10 cellular contexts compared by ENCODE assay signal in the genomic region with DNA sequence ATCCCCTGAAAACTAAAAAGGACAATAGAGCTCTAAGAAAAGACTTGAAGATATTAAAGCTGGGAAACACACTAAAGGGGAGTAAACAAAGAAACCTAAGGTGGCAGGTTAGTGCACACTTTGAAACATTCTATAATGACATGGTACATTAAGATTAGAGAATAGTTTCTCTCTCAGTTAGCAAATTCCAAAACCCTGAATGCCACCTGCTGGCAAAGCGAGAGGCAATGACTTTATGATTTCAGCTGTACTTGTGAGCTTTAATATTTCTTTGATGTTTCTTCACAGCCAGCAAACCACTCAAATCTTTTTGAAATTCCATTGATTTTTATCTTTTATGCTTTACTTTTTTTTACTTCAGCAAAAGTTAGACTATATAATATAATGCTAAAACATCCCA.
DNase-seq lines count a peak whose midpoint lies in the region; ATAC-seq and TF ChIP-seq lines count a peak whose summit lies in the region.
"Had no signal": no experiment of that assay in that cellular context is flagged by ENCODE, and none has a peak within 500 bp of the region (broad histone marks: within the 10 kb centered on the region; RNA-seq: fewer than 3 reads in every experiment).

No MANE protein-coding gene starts in this region.

- no peaks in the 10 kb centered on the region for H3K4me1 ChIP-seq in HCT116 (ENCODE audit: control insufficient read depth in 1 of 2, insufficient read depth in 2 of 2, low read length in 2 of 2)
- H3K4me1 ChIP-seq: upper lobe of left lung had no signal

- CTCF ChIA-PET in HCT116 (lab: Charles Lee), result interaction anchor here (0.8 to 4.8 kb wide), 7 partner anchors 12 to 166 kb away, joined by 3 to 25 read pairs (median 4); no protein-coding TSS in a partner anchor

- RAD21 ChIA-PET in HCT116 (lab: Charles Lee; ENCODE audit: low non-redundant PET in 1 of 2, low total read pairs in 2 of 2, uncharacterized antibody in 2 of 2, unreplicated experiment in 2 of 2), result interaction anchor here in 1 of 2 experiments (1.2 kb wide), 1 partner anchor 166 kb away, joined by 6 read pairs; no protein-coding TSS in a partner anchor

- H3K4me3 ChIP-seq in HCT116 (replicated peaks in 1 of 2; ENCODE audit: low read depth in 1 of 2, low read length in 2 of 2), result no peak overlapping the region
- H3K4me3 ChIP-seq in SU-DHL-6 (ENCODE audit: insufficient read depth, low read length, poor library complexity, severe bottlenecking), result no peak overlapping the region
- H3K4me3 ChIP-seq: upper lobe of left lung had no signal

- intact Hi-C loops in HCT116 (cut with micrococcal nuclease), result loop anchor here (1.0 kb wide), 1 partner anchor 166 kb away; no protein-coding TSS in a partner anchor

- H3K4me1 Mint-ChIP-seq in nephron progenitor cell, result no peaks in the 10 kb centered on the region

- POLR2A ChIA-PET in HCT116 (lab: Charles Lee), result no interaction called here

- no peaks in the 10 kb centered on the region for H3K36me3 ChIP-seq in HCT116 (ENCODE audit: control insufficient read depth in 1 of 2, insufficient read depth in 2 of 2, low read length in 2 of 2)
- no peaks in the 10 kb centered on the region for H3K36me3 ChIP-seq in SU-DHL-6 (ENCODE audit: low read length)
- H3K36me3 ChIP-seq: upper lobe of left lung had no signal

- no peak overlapping the region for H3K4me3 Mint-ChIP-seq in nephron progenitor cell
- H3K4me3 Mint-ChIP-seq: activated CD8-positive, alpha-beta T cell treated with anti-CD3 and anti-CD28 coated beads, Interleukin-2, amount 10 ng/mL, durations not matched to agents 7 days and 5 days had no signal

- H3K79me2 ChIP-seq in HCT116 (ENCODE audit: insufficient read depth, low read length) (no peaks in the 10 kb centered on the region), SU-DHL-6 (ENCODE audit: insufficient read depth, low read length) (no peaks in the 10 kb centered on the region)

- no peaks in the 10 kb centered on the region for H3K36me3 Mint-ChIP-seq in nephron progenitor cell (ENCODE audit: low read depth)

- H2AFZ ChIP-seq in HCT116 (ENCODE audit: low read depth, low read length, poor library complexity, severe bottlenecking) (no peak overlapping the region), SU-DHL-6 (ENCODE audit: low read depth, low read length, severe bottlenecking) (no peak overlapping the region)

- no peaks in the 10 kb centered on the region for H3K9me3 ChIP-seq in HCT116 (ENCODE audit: control insufficient read depth in 1 of 2, insufficient read depth in 1 of 2, low read depth in 1 of 2, low read length in 2 of 2)
- H3K9me3 ChIP-seq in SU-DHL-6 (ENCODE audit: insufficient read depth, low read length), result no peaks in the 10 kb centered on the region
- H3K9me3 ChIP-seq: upper lobe of left lung had no signal

- DNase-seq in AML-193 (lab: John Stamatoyannopoulos, UW) (peak; percentile 5 to 14), HCT116 (ENCODE audit: low read depth, low spot score) (peak; percentile 13), kidney glomerular epithelial cell (lab: John Stamatoyannopoulos, UW) (peak; percentile 20), nephron progenitor cell (no peak), kidney tubule cell (ENCODE audit: low spot score) (no peak)
- no peak for DNase-seq in activated CD8-positive, alpha-beta memory T cell treated with anti-CD3 and anti-CD28 coated beads, Interleukin-2, amount 50 U/mL, for 4 hours
- DNase-seq: activated CD8-positive, alpha-beta T cell treated with anti-CD3 and anti-CD28 coated beads, Interleukin-2, amount 10 ng/mL, durations not matched to agents 7 days and 5 days; upper lobe of left lung had no signal

- H4K20me1 ChIP-seq in HCT116 (ENCODE audit: insufficient read depth) (no peaks in the 10 kb centered on the region), SU-DHL-6 (ENCODE audit: low read depth, low read length) (no peaks in the 10 kb centered on the region)

- no peak overlapping the region for H3K9ac ChIP-seq in HCT116 (ENCODE audit: low read length)
- no peak overlapping the region for H3K9ac ChIP-seq in SU-DHL-6 (ENCODE audit: low read length)

- no peak overlapping the region for H3K4me2 ChIP-seq in HCT116 (ENCODE audit: low read length)
- H3K4me2 ChIP-seq in SU-DHL-6 (ENCODE audit: low read depth, low read length, poor library complexity, severe bottlenecking), result no peak overlapping the region

- H3K27me3 ChIP-seq in HCT116 (ENCODE audit: insufficient read depth, low read length), result peaks cover 8% of the 10 kb centered on the region; the same call in 1 of the 2 replicates
- H3K27me3 ChIP-seq in SU-DHL-6 (ENCODE audit: low read length), result no peaks in the 10 kb centered on the region; the same call in 1 of the 2 replicates
- H3K27me3 ChIP-seq: upper lobe of left lung had no signal

- H3K9me2 ChIP-seq in HCT116 (ENCODE audit: insufficient read depth) (no peaks in the 10 kb centered on the region), SU-DHL-6 (replicated peaks; ENCODE audit: insufficient read depth, low read length) (no peaks in the 10 kb centered on the region)

- H3K9me3 Mint-ChIP-seq in nephron progenitor cell, result no peaks in the 10 kb centered on the region

- H3F3A ChIP-seq in SU-DHL-6 (ENCODE audit: insufficient read depth), result no peaks in the 10 kb centered on the region

- no peak for ATAC-seq in HCT116
- no peak for ATAC-seq in HG02571 (IDR thresholded peaks at IDR 0.05; ENCODE audit: unreplicated experiment)
- ATAC-seq: activated CD8-positive, alpha-beta T cell treated with anti-CD3 and anti-CD28 coated beads, Interleukin-2, amount 10 ng/mL, durations not matched to agents 7 days and 5 days had no signal

- peaks cover 4% of the 10 kb centered on the region for H3K27me3 Mint-ChIP-seq in nephron progenitor cell (ENCODE audit: low read depth, poor library complexity)

- TF ChIP-seq POLR2A in HCT116 (IDR thresholded peaks at IDR 0.05; ENCODE audit: borderline replicate concordance, extremely low read depth, insufficient read depth, insufficient read length), result no peak

- H3K27ac ChIP-seq in HCT116 (ENCODE audit: low read depth, low read length) (no peak overlapping the region), SU-DHL-6 (ENCODE audit: low read depth, low read length) (no peak overlapping the region)
- H3K27ac ChIP-seq: upper lobe of left lung had no signal

- H3K27ac Mint-ChIP-seq in nephron progenitor cell, result no peak overlapping the region
- H3K27ac Mint-ChIP-seq: activated CD8-positive, alpha-beta T cell treated with anti-CD3 and anti-CD28 coated beads, Interleukin-2, amount 10 ng/mL, durations not matched to agents 7 days and 5 days had no signal

- TF ChIP-seq CTCF in HCT116 (IDR thresholded peaks at IDR 0.05 in 2 of 3, conservative IDR thresholded peaks at IDR 0.05 in 1 of 3; ENCODE audit: borderline replicate concordance in 1 of 3, insufficient read depth in 1 of 3, low read depth in 2 of 3, low read length in 2 of 3) (peak; percentile 29 to 45 (median 32); a peak in 4 of 6 replicates), SU-DHL-6 (IDR thresholded peaks at IDR 0.05; ENCODE audit: insufficient read depth, low read length, poor library complexity, severe bottlenecking) (peak; percentile 12), nephron progenitor cell (IDR thresholded peaks at IDR 0.05) (no peak)

- TF ChIP-seq RAD21 in HCT116 (IDR thresholded peaks at IDR 0.05; ENCODE audit: low read depth), result peak; percentile 56

- no TSS peak for BruUV-seq in HCT116 (replicated peaks; lab: Mats Ljungman, UMichigan)

TF ChIP-seq in HCT116, 20 proteins besides CTCF, POLR2A, EP300 and RAD21 (continues in another document):
- TF ChIP-seq EZH2phosphoT487 (IDR thresholded peaks at IDR 0.05; ENCODE audit: borderline replicate concordance) (no peak), FOSL1 (IDR thresholded peaks at IDR 0.05; ENCODE audit: low read depth) (no peak), ZBTB33 (IDR thresholded peaks at IDR 0.05; ENCODE audit: extremely low read depth, insufficient replicate concordance, low read length) (no peak), SP1 (IDR thresholded peaks at IDR 0.05; ENCODE audit: low read depth) (no peak), ELF1 (IDR thresholded peaks at IDR 0.05; ENCODE audit: borderline replicate concordance, low read depth) (no peak), ZNF274 (IDR thresholded peaks at IDR 0.05; ENCODE audit: low read depth, low read length) (no peak), POLR2AphosphoS5 (IDR thresholded peaks at IDR 0.05; ENCODE audit: low read depth, low read length) (no peak), CEBPB (IDR thresholded peaks at IDR 0.05; ENCODE audit: low read depth) (no peak), YY1 (IDR thresholded peaks at IDR 0.05; ENCODE audit: extremely low read depth, insufficient replicate concordance, low read depth, low read length) (no peak), MAX (IDR thresholded peaks at IDR 0.05) (no peak), CBX3 (IDR thresholded peaks at IDR 0.05; ENCODE audit: low read depth) (no peak), EZH2 (IDR thresholded peaks at IDR 0.05) (no peak)

Comparison
In these comparisons a context has a peak if more than half of its experiments do, and no peak if none do; other contexts are left out.
1. DNase-seq: peak in AML-193 (2 of 2), HCT116 (single experiment) and kidney glomerular epithelial cell (single experiment); none in nephron progenitor cell (single experiment), activated CD8-positive, alpha-beta memory T cell treated with anti-CD3 and anti-CD28 coated beads, Interleukin-2, amount 50 U/mL, for 4 hours (single experiment) and kidney tubule cell (single experiment).